ENCODE assay signal across 7 cellular contexts in genomic region chr1:9652379-9653194, GRCh38. TPM values are rescaled to one million over a fixed set of nuclear protein-coding genes. Genes with fewer than 3 reads are reported as not detected.
DNase-seq lines count a peak whose midpoint lies in the region; ATAC-seq and TF ChIP-seq lines count a peak whose summit lies in the region.

No MANE protein-coding gene starts in this region.

- DNase-seq in SK-N-SH (peak; percentile 43), adipocyte (ENCODE audit: low read depth) (peak; percentile 47), left lobe of liver (ENCODE audit: low spot score) (no peak), NCI-H82 (lab: John Stamatoyannopoulos, UW) (no peak), globus pallidus (ENCODE audit: low spot score) (no peak)
- DNase-seq in stimulated activated naive CD4-positive, alpha-beta T cell treated with Interleukin-2 at 50 U/mL for 16 hours (lab: John Stamatoyannopoulos, UW) = peak; percentile 58

- H2AFZ ChIP-seq in SK-N-SH (ENCODE audit: low read depth) = 0 out of 2 replicates have a peak overlapping the region, but pooled peaks have one; percentile 29

- H3K4me1 ChIP-seq in SK-N-SH (ENCODE audit: control insufficient read depth in 1 of 2, insufficient read depth in 2 of 2, low read depth in 1 of 2, low read length in 1 of 2) = no peaks in the 10 kb centered on the region; a peak in 1 of 4 replicates
- peaks cover 8% of the 10 kb centered on the region for H3K4me1 ChIP-seq in adipocyte (ENCODE audit: control insufficient read depth, insufficient read depth, low read length)

- peak; percentile 15 for ATAC-seq in GM21381 (IDR thresholded peaks at IDR 0.05; ENCODE audit: unreplicated experiment)
- peak; percentile 45 for ATAC-seq in left lobe of liver

- H4K20me1 ChIP-seq in SK-N-SH (ENCODE audit: insufficient read depth) = no peaks in the 10 kb centered on the region

- no peaks in the 10 kb centered on the region for H3F3A ChIP-seq in SK-N-SH (replicated peaks; ENCODE audit: insufficient read depth)

- no peaks in the 10 kb centered on the region for H3K36me3 ChIP-seq in SK-N-SH (replicated peaks in 1 of 2; ENCODE audit: control insufficient read depth in 1 of 2, insufficient read depth in 2 of 2, low read length in 1 of 2)
- no peaks in the 10 kb centered on the region for H3K36me3 ChIP-seq in adipocyte (ENCODE audit: control insufficient read depth, insufficient read depth, low read length, severe bottlenecking)

- H3K9me3 ChIP-seq in SK-N-SH (no peaks in the 10 kb centered on the region), adipocyte (ENCODE audit: control insufficient read depth, low read length) (no peaks in the 10 kb centered on the region)

- TF ChIP-seq RAD21 in SK-N-SH (IDR thresholded peaks at IDR 0.05; ENCODE audit: low read length) = no peak

- no peaks in the 10 kb centered on the region for H3K79me2 ChIP-seq in SK-N-SH (ENCODE audit: insufficient read depth)

- no peak overlapping the region for H3K27ac ChIP-seq in SK-N-SH (ENCODE audit: low read depth in 2 of 2, low read length in 1 of 2)

- no peaks in the 10 kb centered on the region for H3K9me2 ChIP-seq in SK-N-SH

- H3K9ac ChIP-seq in SK-N-SH (no peak overlapping the region), adipocyte (ENCODE audit: low read length) (no peak overlapping the region)

- 21% methylated on average over 32 of the region's 55 CpGs for WGBS in SK-N-SH (ENCODE audit: low lambda C conversion rate)

- no peak for TF ChIP-seq CTCF in SK-N-SH (IDR thresholded peaks at IDR 0.05)

- H3K27me3 ChIP-seq in SK-N-SH (ENCODE audit: insufficient read depth) (peaks cover 34% of the 10 kb centered on the region), adipocyte (replicated peaks; ENCODE audit: control insufficient read depth, insufficient read depth, low read length) (peaks cover 11% of the 10 kb centered on the region)

- POLR2A ChIA-PET in SK-N-SH (lab: Yijun Ruan, JAX) = interaction anchor here (0.7 kb wide), 1 partner anchor 621 kb away, joined by 3 read pairs; no protein-coding TSS in a partner anchor

- CTCF ChIA-PET in SK-N-SH (lab: Yijun Ruan, JAX) = interaction anchor here (0.8 to 2.7 kb wide), 4 partner anchors 21 to 35 kb away, joined by 3 to 20 read pairs (median 8); no protein-coding TSS in a partner anchor

- H3K4me3 ChIP-seq in SK-N-SH (ENCODE audit: low read depth in 2 of 2, low read length in 1 of 2) (peak overlapping the region; percentile 34 to 47; a peak in 3 of 4 replicates), adipocyte (ENCODE audit: low read length) (peak overlapping the region; percentile 69)

- peak overlapping the region; percentile 73 for H3K4me2 ChIP-seq in SK-N-SH

- no peak for TF ChIP-seq EP300 in SK-N-SH (IDR thresholded peaks at IDR 0.05; ENCODE audit: borderline replicate concordance in 1 of 2, low read depth in 1 of 2, low read length in 1 of 2)

TF ChIP-seq in SK-N-SH, 30 proteins besides CTCF, POLR2A, EP300 and RAD21:
- TF ChIP-seq FOXJ3 (CRISPR knock-in tag; IDR thresholded peaks at IDR 0.05) = no peak
- no peak for TF ChIP-seq USF2 (IDR thresholded peaks at IDR 0.05; ENCODE audit: borderline replicate concordance, low read depth, low read length)
- no peak for TF ChIP-seq RFX5 (IDR thresholded peaks at IDR 0.05; ENCODE audit: low read length)
- TF ChIP-seq FOXM1 (IDR thresholded peaks at IDR 0.05; ENCODE audit: low read depth) = no peak
- TF ChIP-seq SIN3A (IDR thresholded peaks at IDR 0.05; ENCODE audit: borderline replicate concordance, low read depth, low read length) = no peak
TF ChIP-seq in SK-N-SH: peak in this region for 0.

RNA-seq across cellular contexts. Expression of gene PIK3CD, which starts 1.1 kb away (rescaled TPM):
- 5.5 and 6.0 TPM in 2 replicates for polyA plus RNA-seq in SK-N-SH (2012; rRNA removed)
- polyA plus RNA-seq in SK-N-SH (2012; cell fraction: cytosol; rRNA removed) = 2.7 and 3.9 TPM in 2 replicates
- 12.9 and 13.6 TPM in 2 replicates for polyA plus RNA-seq in SK-N-SH (2012; cell fraction: nucleus; rRNA removed)
- total RNA-seq in left lobe of liver = 2.6 TPM

Comparison
In these comparisons a context has a peak if more than half of its experiments do, and no peak if none do; other contexts are left out.
1. DNase-seq: peak in SK-N-SH (single experiment), adipocyte (single experiment) and stimulated activated naive CD4-positive, alpha-beta T cell treated with Interleukin-2 at 50 U/mL for 16 hours (single experiment); none in left lobe of liver (single experiment), NCI-H82 (single experiment) and globus pallidus (single experiment).